In genomic region chr1:184354719-184355118, GRCh38 we compare ENCODE assay signal across 26 cellular contexts. TPM values are rescaled to one million over a fixed set of nuclear protein-coding genes. Genes with fewer than 3 reads are reported as not detected.
"Had no signal": no experiment of that assay in that cellular context is flagged by ENCODE, and none has a peak within 500 bp of the region (broad histone marks: within the 10 kb centered on the region; RNA-seq: fewer than 3 reads in every experiment).

No MANE protein-coding gene starts in this region.

- DNase-seq: colonic mucosa; cortex of kidney; effector CD8-positive, alpha-beta T cell; effector memory CD8-positive, alpha-beta T cell; endodermal cell; erythroblast; esophagus squamous epithelium; foreskin fibroblast; foreskin melanocyte; gastrocnemius medialis; glutamatergic neuron; head of caudate nucleus; heart right ventricle; hippocampal formation; left cardiac atrium; left lung; left ventricle myocardium superior; lower lobe of right lung; mesenchymal stem cell; midbrain; naive thymus-derived CD4-positive, alpha-beta T cell had no signal

- H3K4me1 ChIP-seq: colonic mucosa, esophagus squamous epithelium, heart right ventricle, left lung, lower lobe of right lung had no signal

- H3K36me3 ChIP-seq: colonic mucosa, esophagus squamous epithelium, gastrocnemius medialis, heart right ventricle, left lung, lower lobe of right lung had no signal

- ATAC-seq: effector memory CD8-positive, alpha-beta T cell; esophagus mucosa; heart right ventricle; left cardiac atrium; left lung; left ventricle myocardium superior; lower lobe of right lung; naive thymus-derived CD4-positive, alpha-beta T cell had no signal

- H3K9me3 ChIP-seq: colonic mucosa, esophagus squamous epithelium, gastrocnemius medialis, heart right ventricle, left lung, lower lobe of right lung had no signal

- FAIRE-seq: endometrium, islet of Langerhans, keratinocyte had no signal

- H3K27me3 ChIP-seq: colonic mucosa, esophagus squamous epithelium, gastrocnemius medialis, heart right ventricle, left lung had no signal

- H3K4me3 ChIP-seq: colonic mucosa, esophagus squamous epithelium, gastrocnemius medialis, heart right ventricle, left lung, lower lobe of right lung had no signal

- H3K27ac ChIP-seq: colonic mucosa, epithelial cell of prostate, esophagus squamous epithelium, heart right ventricle, left lung, lower lobe of right lung had no signal

RNA-seq across cellular contexts. Expression of gene C1orf21, which starts 32.1 kb away (rescaled TPM):
- polyA plus RNA-seq: naive thymus-derived CD4-positive, alpha-beta T cell had no signal
